8 cellular contexts compared by ENCODE assay signal in the genomic region with DNA sequence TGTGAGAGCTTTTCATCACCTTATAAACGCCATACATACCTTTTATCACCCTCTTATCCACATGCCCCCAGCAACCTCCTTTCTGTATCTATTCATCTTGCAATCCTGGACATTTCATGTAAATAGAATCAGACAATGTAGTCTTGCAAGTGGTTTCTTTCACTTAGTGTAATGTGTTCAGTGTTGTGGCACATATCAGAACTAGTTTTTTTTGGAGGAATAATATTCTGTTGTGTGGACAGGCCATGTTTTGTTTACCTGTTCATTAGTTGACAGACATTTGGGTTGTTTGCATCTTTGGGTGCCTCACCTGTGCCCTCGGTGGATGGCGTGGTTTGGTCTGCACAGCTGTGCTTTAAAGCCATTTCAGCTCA. TPM values are rescaled to one million over a fixed set of nuclear protein-coding genes. Genes with fewer than 3 reads are reported as not detected.
A peak's percentile ranks its signal among the peaks of the same experiment; 100 is the strongest.
DNase-seq lines count a peak whose midpoint lies in the region; ATAC-seq and TF ChIP-seq lines count a peak whose summit lies in the region.

No MANE protein-coding gene starts in this region.

- peaks cover 17% of the 10 kb centered on the region for H3K79me1 ChIP-seq in mesenchymal stem cell (replicated peaks; ENCODE audit: low read length, poor library complexity, severe bottlenecking)

- WGBS in mesenchymal stem cell = 67% methylated on average over 3 of the region's 3 CpGs

- H3K36me3 Mint-ChIP-seq in brain = peaks cover 51% of the 10 kb centered on the region

- H3K27me3 ChIP-seq in cardiac muscle cell = no peaks in the 10 kb centered on the region
- H3K27me3 ChIP-seq in mesenchymal stem cell (ENCODE audit: control insufficient read depth in 1 of 2, insufficient read depth in 1 of 2, low read length in 2 of 2) = no peaks in the 10 kb centered on the region
- no peaks in the 10 kb centered on the region for H3K27me3 ChIP-seq in upper lobe of right lung

- no peak overlapping the region for H2BK12ac ChIP-seq in mesenchymal stem cell (ENCODE audit: low read length in 2 of 2)

- H3K4me3 Mint-ChIP-seq in brain = peak overlapping the region; percentile 91 to 96 (median 92)

- H2AFZ ChIP-seq in mesenchymal stem cell (ENCODE audit: low read depth, low read length) = no peak overlapping the region

- H3K9ac ChIP-seq in mesenchymal stem cell (ENCODE audit: low read length) = peak overlapping the region; percentile 96

- H3K18ac ChIP-seq in mesenchymal stem cell (ENCODE audit: low read depth in 1 of 2, low read length in 2 of 2) = no peak overlapping the region

- H2BK5ac ChIP-seq in mesenchymal stem cell (ENCODE audit: low read depth, low read length, poor library complexity, severe bottlenecking) = no peak overlapping the region

- H2BK120ac ChIP-seq in mesenchymal stem cell (ENCODE audit: low read depth, low read length) = no peak overlapping the region

- no peak overlapping the region for H2BK15ac ChIP-seq in mesenchymal stem cell (ENCODE audit: low read depth, poor library complexity, severe bottlenecking)

- no peak for DNase-seq in cardiac muscle cell (ENCODE audit: low read depth in 1 of 2, low spot score in 1 of 2)
- DNase-seq in left ventricle myocardium superior = no peak
- no peak for DNase-seq in mesenchymal stem cell
- DNase-seq in upper lobe of right lung = no peak
- DNase-seq in left colon = no peak
- no peak for DNase-seq in GM10248 (ENCODE audit: extremely low spot score)

- no peak for TF ChIP-seq CTCF in cardiac muscle cell (IDR thresholded peaks at IDR 0.05; ENCODE audit: low read depth, low read length)
- no peak for TF ChIP-seq CTCF in brain (conservative IDR thresholded peaks at IDR 0.05)
- no peak for TF ChIP-seq CTCF in upper lobe of right lung (IDR thresholded peaks at IDR 0.05)
- no peak for TF ChIP-seq CTCF in GM10248 (IDR thresholded peaks at IDR 0.05; ENCODE audit: control extremely low read depth, extremely low read depth, low read depth, missing control alignments)

- ATAC-seq in left ventricle myocardium superior = no peak
- no peak for ATAC-seq in upper lobe of right lung
- no peak for ATAC-seq in left colon
- ATAC-seq in HG03469 (IDR thresholded peaks at IDR 0.05; ENCODE audit: unreplicated experiment) = no peak

- POLR2A ChIA-PET in GM10248 (lab: Yijun Ruan, JAX) = interaction anchor here (0.6 to 1.6 kb wide), 7 partner anchors 8 to 42 kb away, joined by 3 to 8 read pairs (median 4); no protein-coding TSS in a partner anchor

- H3K27me3 Mint-ChIP-seq in brain = peaks cover 7% of the 10 kb centered on the region

- H3K4me1 ChIP-seq in cardiac muscle cell (ENCODE audit: low read depth) (peaks cover 23% of the 10 kb centered on the region), mesenchymal stem cell (ENCODE audit: control insufficient read depth, insufficient read depth, low read depth, low read length) (peaks cover 62% of the 10 kb centered on the region), upper lobe of right lung (peaks cover 63% of the 10 kb centered on the region)

- no peak overlapping the region for H3K4ac ChIP-seq in mesenchymal stem cell (ENCODE audit: low read depth in 1 of 2, low read length in 2 of 2)

- H3K9me3 ChIP-seq in cardiac muscle cell (ENCODE audit: low read depth) (no peaks in the 10 kb centered on the region), mesenchymal stem cell (ENCODE audit: control insufficient read depth, low read length) (no peaks in the 10 kb centered on the region), upper lobe of right lung (no peaks in the 10 kb centered on the region)

- H2AK5ac ChIP-seq in mesenchymal stem cell (ENCODE audit: low read length, severe bottlenecking) = no peak overlapping the region

- intact Hi-C loops in left ventricle myocardium superior (cut with micrococcal nuclease) (no loop called here), upper lobe of right lung (cut with DNase I) (no loop called here), left colon (cut with DNase I, micrococcal nuclease) (no loop called here)

- H3K23ac ChIP-seq in mesenchymal stem cell (ENCODE audit: low read length in 2 of 2) = no peak overlapping the region

- CTCF ChIA-PET in GM10248 (lab: Yijun Ruan, JAX) = interaction anchor here (1.3 to 1.9 kb wide), 4 partner anchors 11 to 143 kb away, joined by 3 to 10 read pairs (median 5); no protein-coding TSS in a partner anchor

- peak overlapping the region; percentile 84 for H3K4me2 ChIP-seq in mesenchymal stem cell (ENCODE audit: low read length, poor library complexity, severe bottlenecking)

- no peak overlapping the region for H4K91ac ChIP-seq in mesenchymal stem cell (ENCODE audit: low read length)

- H3K36me3 ChIP-seq in cardiac muscle cell (peaks cover 27% of the 10 kb centered on the region), mesenchymal stem cell (ENCODE audit: control insufficient read depth in 1 of 2, insufficient read depth in 2 of 2, low read depth in 1 of 2, low read length in 2 of 2) (peaks cover 45 to 52% of the 10 kb centered on the region in 2 experiments), upper lobe of right lung (peaks cover 53% of the 10 kb centered on the region)

- H3K4me1 Mint-ChIP-seq in brain = peaks cover 52% of the 10 kb centered on the region

- H4K8ac ChIP-seq in mesenchymal stem cell (ENCODE audit: low read length) = no peak overlapping the region

- H3K27ac ChIP-seq in cardiac muscle cell (no peak overlapping the region), mesenchymal stem cell (ENCODE audit: low read length, poor library complexity, severe bottlenecking) (no peak overlapping the region), upper lobe of right lung (peak overlapping the region; percentile 1)

- peak overlapping the region; percentile 73 for H3K4me3 ChIP-seq in cardiac muscle cell
- peak overlapping the region; percentile 94 to 95 for H3K4me3 ChIP-seq in mesenchymal stem cell (ENCODE audit: insufficient read depth in 1 of 2, low read depth in 1 of 2, low read length in 2 of 2)
- H3K4me3 ChIP-seq in upper lobe of right lung = peak overlapping the region; percentile 100

- no peaks in the 10 kb centered on the region for H3K9me3 Mint-ChIP-seq in brain

- H3K27ac Mint-ChIP-seq in brain = peak overlapping the region; percentile 91 to 97 (median 95)

- H3K14ac ChIP-seq in mesenchymal stem cell (ENCODE audit: low read length in 2 of 2) = no peak overlapping the region

RNA-seq across cellular contexts. Expression of a gene that starts 1.3 kb away (rescaled TPM):
- 110 and 115 TPM in 2 replicates for total RNA-seq in cardiac muscle cell
- polyA plus RNA-seq in cardiac muscle cell = 108 and 144 TPM in 2 replicates
- total RNA-seq in left ventricle myocardium superior = 434 TPM
- 235 TPM for polyA plus RNA-seq in brain (ENCODE audit: insufficient read depth, low read depth, low replicate concordance)
- 544 TPM for polyA plus RNA-seq in mesenchymal stem cell (2013, experiment 1 of 2)
- 553 TPM for polyA plus RNA-seq in mesenchymal stem cell (2013, experiment 2 of 2)
- 501 TPM for total RNA-seq in upper lobe of right lung
- total RNA-seq in left colon = 100 to 1,000 TPM; 200 to 355 TPM

RNA-seq across cellular contexts. Expression of a gene that starts 15.4 kb away (rescaled TPM):
- 192 and 196 TPM in 2 replicates for total RNA-seq in cardiac muscle cell
- 184 and 221 TPM in 2 replicates for polyA plus RNA-seq in cardiac muscle cell
- 110 TPM for total RNA-seq in left ventricle myocardium superior
- 174 TPM for polyA plus RNA-seq in brain (ENCODE audit: insufficient read depth, low read depth, low replicate concordance)
- 182 TPM for polyA plus RNA-seq in mesenchymal stem cell (2013, experiment 1 of 2)
- polyA plus RNA-seq in mesenchymal stem cell (2013, experiment 2 of 2) = 176 TPM
- 118 TPM for total RNA-seq in upper lobe of right lung
- 100 to 1,000 TPM; 465 to 474 TPM for total RNA-seq in left colon

RNA-seq across cellular contexts. Expression of a gene that starts 28.3 kb away (rescaled TPM):
- total RNA-seq in cardiac muscle cell (5.3 and 10.2 TPM in 2 replicates), left ventricle myocardium superior (7.1 TPM), upper lobe of right lung (22.6 TPM), left colon (1 to 10 TPM; 4.2 to 8.7 TPM)
- polyA plus RNA-seq in cardiac muscle cell (7.8 and 14.0 TPM in 2 replicates), brain (ENCODE audit: insufficient read depth, low read depth, low replicate concordance) (1.9 TPM)
- polyA plus RNA-seq in mesenchymal stem cell (2013, experiment 1 of 2) = 0.22 TPM
- 0.29 TPM for polyA plus RNA-seq in mesenchymal stem cell (2013, experiment 2 of 2)

RNA-seq across cellular contexts. Expression of a gene that starts 36.6 kb away (rescaled TPM):
- total RNA-seq in cardiac muscle cell (48.0 and 57.5 TPM in 2 replicates), left ventricle myocardium superior (14.8 TPM), upper lobe of right lung (25.4 TPM), left colon (10 to 100 TPM; 16.6 to 18.9 TPM)
- polyA plus RNA-seq in cardiac muscle cell (28.8 and 40.3 TPM in 2 replicates), brain (ENCODE audit: insufficient read depth, low read depth, low replicate concordance) (24.3 TPM)
- 9.7 TPM for polyA plus RNA-seq in mesenchymal stem cell (2013, experiment 1 of 2)
- polyA plus RNA-seq in mesenchymal stem cell (2013, experiment 2 of 2) = 10.7 TPM
